Comparison of ENCODE assay signal across 11 cellular contexts in the genomic region with DNA sequence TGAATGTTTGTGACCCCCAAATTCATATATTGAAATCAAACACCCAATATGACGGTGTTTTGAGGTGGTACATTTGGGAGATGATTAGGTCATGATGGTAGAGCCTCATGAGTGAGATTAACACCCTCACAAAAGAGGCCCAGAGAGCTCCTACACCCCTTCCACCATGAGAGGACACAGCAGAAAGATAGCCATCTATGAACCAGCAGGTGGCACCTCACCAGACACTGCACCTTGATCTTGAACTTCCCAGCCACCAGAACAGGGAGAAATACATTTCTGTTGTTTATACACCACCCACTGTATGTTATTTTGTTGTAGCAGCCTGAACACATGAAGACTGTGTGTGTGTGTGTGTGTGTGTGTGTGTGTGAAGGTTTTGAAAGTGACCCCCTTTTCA. TPM values are rescaled to one million over a fixed set of nuclear protein-coding genes. Genes with fewer than 3 reads are reported as not detected.
DNase-seq lines count a peak whose midpoint lies in the region; ATAC-seq and TF ChIP-seq lines count a peak whose summit lies in the region.
"Had no signal": no experiment of that assay in that cellular context is flagged by ENCODE, and none has a peak within 500 bp of the region (broad histone marks: within the 10 kb centered on the region; RNA-seq: fewer than 3 reads in every experiment).

No MANE protein-coding gene starts in this region.

- H3K36me3 Mint-ChIP-seq in CD4-positive, CD25-positive, alpha-beta regulatory T cell = no peaks in the 10 kb centered on the region
- H3K36me3 Mint-ChIP-seq in H9 (ENCODE audit: insufficient read depth in 1 of 3, low read depth in 3 of 3) = no peaks in the 10 kb centered on the region
- H3K36me3 Mint-ChIP-seq: memory B cell had no signal

- intact Hi-C loops in left lung (cut with DNase I) = no loop called here

- H3K36me3 ChIP-seq in CD4-positive, CD25-positive, alpha-beta regulatory T cell (ENCODE audit: control insufficient read depth, insufficient read depth, low read length) = no peaks in the 10 kb centered on the region
- H3K36me3 ChIP-seq in RWPE2 (ENCODE audit: low read depth) (no peaks in the 10 kb centered on the region), left lung (no peaks in the 10 kb centered on the region)

- no peak overlapping the region for H3K14ac ChIP-seq in H9 (ENCODE audit: insufficient read depth, low read length)

- H3K9me3 ChIP-seq in CD4-positive, CD25-positive, alpha-beta regulatory T cell (ENCODE audit: control insufficient read depth in 2 of 2, low read length in 2 of 2) = no peaks in the 10 kb centered on the region
- H3K9me3 ChIP-seq in RWPE2 (ENCODE audit: severe bottlenecking) = no peaks in the 10 kb centered on the region
- H3K9me3 ChIP-seq in left lung = no peaks in the 10 kb centered on the region
- no peaks in the 10 kb centered on the region for H3K9me3 ChIP-seq in H9 (ENCODE audit: control insufficient read depth, low read depth, low read length)

- H3K27me3 Mint-ChIP-seq in CD4-positive, CD25-positive, alpha-beta regulatory T cell = peaks cover 6% of the 10 kb centered on the region
- H3K27me3 Mint-ChIP-seq in H9 (ENCODE audit: low read depth) = peaks cover 21% of the 10 kb centered on the region
- H3K27me3 Mint-ChIP-seq: memory B cell had no signal

- H4K8ac ChIP-seq in H9 (replicated peaks; ENCODE audit: insufficient read length, low read depth, low read length) = no peak overlapping the region

- H3K9ac ChIP-seq in H9 (ENCODE audit: extremely low read depth, insufficient read length, low read length) = no peak overlapping the region

- no peak overlapping the region for H3K4ac ChIP-seq in H9 (ENCODE audit: low read depth, low read length)

- no peaks in the 10 kb centered on the region for H3K23me2 ChIP-seq in H9 (ENCODE audit: insufficient read length, low read depth, low read length, poor library complexity, severe bottlenecking)

- H2BK15ac ChIP-seq in H9 (ENCODE audit: low read depth, low read length) = no peak overlapping the region

- H3K4me1 ChIP-seq in CD4-positive, CD25-positive, alpha-beta regulatory T cell (ENCODE audit: control insufficient read depth, insufficient read depth, low read length, poor library complexity, severe bottlenecking) = peaks cover 6% of the 10 kb centered on the region
- H3K4me1 ChIP-seq in RWPE2 (ENCODE audit: insufficient read depth, poor library complexity, severe bottlenecking) = no peaks in the 10 kb centered on the region
- peaks cover 0 to 6% of the 10 kb centered on the region in 2 donors for H3K4me1 ChIP-seq in left lung
- no peaks in the 10 kb centered on the region; the same call in 1 of the 2 replicates for H3K4me1 ChIP-seq in H9 (ENCODE audit: insufficient read depth, low read length)

- peaks cover 0 to 4% (median 0%) of the 10 kb centered on the region in 7 donors for H3K9me3 Mint-ChIP-seq in CD4-positive, CD25-positive, alpha-beta regulatory T cell
- H3K9me3 Mint-ChIP-seq in H9 = no peaks in the 10 kb centered on the region
- H3K9me3 Mint-ChIP-seq: GM23338 had no signal

- no peaks in the 10 kb centered on the region for H3K79me1 ChIP-seq in H9 (ENCODE audit: insufficient read depth, low read depth, low read length, poor library complexity, severe bottlenecking)

- H3K4me3 Mint-ChIP-seq in CD4-positive, CD25-positive, alpha-beta regulatory T cell = no peak overlapping the region
- no peak overlapping the region for H3K4me3 Mint-ChIP-seq in H9
- H3K4me3 Mint-ChIP-seq: GM23338, memory B cell had no signal

- no peak overlapping the region for H3T11ph ChIP-seq in H9 (ENCODE audit: low read length)

- no peak overlapping the region for H2BK120ac ChIP-seq in H9 (ENCODE audit: low read depth, low read length, poor library complexity, severe bottlenecking)

- no CpG with 5 or more reads among the region's 1 CpG for WGBS in H9 (ENCODE audit: extremely low coverage, insufficient read length, low lambda C conversion rate)

- H3K18ac ChIP-seq in H9 (ENCODE audit: insufficient read length, low read depth, low read length) = no peak overlapping the region

- no peak overlapping the region for H4K5ac ChIP-seq in H9 (ENCODE audit: insufficient read length, low read depth, low read length)

- no peak for ATAC-seq in CD4-positive, CD25-positive, alpha-beta regulatory T cell (ENCODE audit: low read depth in 2 of 2)
- no peak for ATAC-seq in RWPE2 (ENCODE audit: low read depth)
- peak; percentile 41 for ATAC-seq in esophagus mucosa
- no peak for ATAC-seq in left lung
- ATAC-seq: GM23338 had no signal

- no peak overlapping the region for H3K4me3 ChIP-seq in CD4-positive, CD25-positive, alpha-beta regulatory T cell (ENCODE audit: low read depth, low read length)
- no peak overlapping the region for H3K4me3 ChIP-seq in RWPE2 (ENCODE audit: severe bottlenecking)
- no peak overlapping the region for H3K4me3 ChIP-seq in left lung
- H3K4me3 ChIP-seq: GM23338, skin epidermis had no signal

- H2AFZ ChIP-seq in H9 (ENCODE audit: low read length) = no peak overlapping the region
- H2AFZ ChIP-seq: GM23338 had no signal

- H3K27ac Mint-ChIP-seq in CD4-positive, CD25-positive, alpha-beta regulatory T cell = peak overlapping the region in 2 of 3 donors; percentile 62 to 63
- no peak overlapping the region for H3K27ac Mint-ChIP-seq in H9
- H3K27ac Mint-ChIP-seq: GM23338, memory B cell had no signal

- H2BK12ac ChIP-seq in H9 (ENCODE audit: insufficient read length, low read depth, low read length) = no peak overlapping the region

- H3K27me3 ChIP-seq in CD4-positive, CD25-positive, alpha-beta regulatory T cell (ENCODE audit: control insufficient read depth, insufficient read depth, low read length) = peaks cover 6% of the 10 kb centered on the region
- no peaks in the 10 kb centered on the region for H3K27me3 ChIP-seq in RWPE2 (ENCODE audit: insufficient read depth, poor library complexity, severe bottlenecking)
- no peaks in the 10 kb centered on the region for H3K27me3 ChIP-seq in left lung
- no peaks in the 10 kb centered on the region for H3K27me3 ChIP-seq in H9 (ENCODE audit: insufficient read depth, low read length)

- no peak overlapping the region for H2BK20ac ChIP-seq in H9 (ENCODE audit: low read depth, low read length, poor library complexity, severe bottlenecking)

- no peak overlapping the region for H4K91ac ChIP-seq in H9 (ENCODE audit: insufficient read length, low read depth, low read length)

- H3K56ac ChIP-seq in H9 (ENCODE audit: insufficient read length, low read depth, low read length) = no peak overlapping the region

- peak; percentile 48; the same call in 2 of the 3 replicates for TF ChIP-seq CTCF in GM12872 (IDR thresholded peaks at IDR 0.05; ENCODE audit: insufficient read depth, low read depth, low read length)
- peak; percentile 18 for TF ChIP-seq CTCF in RWPE2 (IDR thresholded peaks at IDR 0.05; ENCODE audit: poor library complexity, severe bottlenecking)
- no peak for TF ChIP-seq CTCF in left lung (IDR thresholded peaks at IDR 0.05)
- no peak for TF ChIP-seq CTCF in H9 (conservative IDR thresholded peaks at IDR 0.05)

- no peak overlapping the region for H2BK5ac ChIP-seq in H9 (ENCODE audit: insufficient read length, low read length)

- DNase-seq in CD4-positive, CD25-positive, alpha-beta regulatory T cell = peak in 1 of 3 donors; percentile 60
- no peak for DNase-seq in RWPE2 (ENCODE audit: low spot score)
- DNase-seq in HT-29 (ENCODE audit: low spot score) = no peak
- no peak for DNase-seq in left lung
- no peak for DNase-seq in H9
- DNase-seq: cerebellar nuclear complex had no signal

- H3K27ac ChIP-seq in CD4-positive, CD25-positive, alpha-beta regulatory T cell (ENCODE audit: insufficient read depth, low read length, poor library complexity, severe bottlenecking) = no peak overlapping the region
- no peak overlapping the region for H3K27ac ChIP-seq in RWPE2 (ENCODE audit: poor library complexity, severe bottlenecking)
- H3K27ac ChIP-seq in left lung = no peak overlapping the region
- H3K27ac ChIP-seq in H9 (ENCODE audit: insufficient read length, low read depth, low read length) = no peak overlapping the region
- H3K27ac ChIP-seq: skin epidermis had no signal

- H3K79me2 ChIP-seq in H9 (ENCODE audit: insufficient read depth, low read length) = no peaks in the 10 kb centered on the region

- H2AK5ac ChIP-seq in H9 (ENCODE audit: insufficient read length, low read length) = no peak overlapping the region

- no peak overlapping the region for H3K23ac ChIP-seq in H9 (ENCODE audit: insufficient read length, low read depth, low read length)

- no peaks in the 10 kb centered on the region for H4K20me1 ChIP-seq in H9 (ENCODE audit: control insufficient read depth, insufficient read depth, insufficient read length)

- H3K4me1 Mint-ChIP-seq in CD4-positive, CD25-positive, alpha-beta regulatory T cell = peaks cover 14 to 27% (median 18%) of the 10 kb centered on the region in 4 donors
- H3K4me1 Mint-ChIP-seq in H9 = peaks cover 14 to 17% of the 10 kb centered on the region in 2 experiments

- H3K4me2 ChIP-seq in H9 (ENCODE audit: insufficient read depth, insufficient read length, low read length) = no peak overlapping the region
- H3K4me2 ChIP-seq: GM23338 had no signal

RNA-seq across cellular contexts. Expression of gene ST3GAL5, which starts 58.1 kb away (rescaled TPM):
- total RNA-seq in CD4-positive, CD25-positive, alpha-beta regulatory T cell = 25.8 TPM
- polyA plus RNA-seq in CD4-positive, CD25-positive, alpha-beta regulatory T cell = 10 to 100 TPM; 11.3 to 15.1 (median 13.5) TPM
- total RNA-seq in esophagus mucosa (1.2 TPM), left lung (100 to 1,000 TPM in 1 of 2 donors, 10 to 100 TPM in 1; 58.4 to 102 TPM), H9 (2021) (3.3 and 3.9 TPM in 2 replicates)
- 0.99 and 2.4 TPM in 2 replicates for total RNA-seq in HT-29 (2014; rRNA removed; shearing (Covaris generic))

Comparison
In these comparisons a context has a peak if more than half of its experiments do, and no peak if none do; other contexts are left out.
1. H3K27ac Mint-ChIP-seq: peak in CD4-positive, CD25-positive, alpha-beta regulatory T cell (2 of 3); none in H9 (0 of 3).
2. CTCF ChIP-seq: peak in GM12872 (single experiment) and RWPE2 (single experiment); none in left lung (0 of 2) and H9 (single experiment).